ENCODE assay signal across 22 cellular contexts in genomic region chr11:101446726-101447125, GRCh38.
"Had no signal": no experiment of that assay in that cellular context is flagged by ENCODE, and none has a peak within 500 bp of the region (broad histone marks: within the 10 kb centered on the region; RNA-seq: fewer than 3 reads in every experiment).

No MANE protein-coding gene starts in this region.

- ATAC-seq: activated naive CD8-positive, alpha-beta T cell treated with anti-CD3 and anti-CD28 coated beads, Interleukin-2, amount 50 U/mL, for 24 hours; activated T-cell treated with anti-CD3 and anti-CD28 coated beads, Interleukin-2, amount 50 U/mL, for 4 hours; effector memory CD8-positive, alpha-beta T cell; gastrocnemius medialis; stimulated activated memory B cell treated with anti-CD40 and anti-IgM and Interleukin-4, amounts not matched to agents 10 μg/mL and 1 μg/mL and 100 μg/mL, for 72 hours; upper lobe of right lung had no signal

- H3K4me1 ChIP-seq: prostate gland had no signal

- H3K27ac Mint-ChIP-seq: activated naive CD4-positive, alpha-beta T cell treated with anti-CD3 and anti-CD28 coated beads for 36 hours; activated naive CD8-positive, alpha-beta T cell treated with anti-CD3 and anti-CD28 coated beads, Interleukin-2, amount 50 U/mL, for 24 hours; effector memory CD8-positive, alpha-beta T cell; nephron progenitor cell; stimulated activated memory B cell treated with anti-CD40 and anti-IgM and Interleukin-4, amounts not matched to agents 10 μg/mL and 1 μg/mL and 100 μg/mL, for 72 hours had no signal

- H3K4me3 ChIP-seq: ascending aorta, gastrocnemius medialis, lung, prostate gland, right atrium auricular region, upper lobe of right lung had no signal

- H3K4me1 Mint-ChIP-seq: activated naive CD8-positive, alpha-beta T cell treated with anti-CD3 and anti-CD28 coated beads, Interleukin-2, amount 50 U/mL, for 24 hours; nephron progenitor cell; stimulated activated memory B cell treated with anti-CD40 and anti-IgM and Interleukin-4, amounts not matched to agents 10 μg/mL and 1 μg/mL and 100 μg/mL, for 72 hours had no signal

- H3K27me3 ChIP-seq: ascending aorta, gastrocnemius medialis, right atrium auricular region, upper lobe of right lung had no signal

- H3K4me3 Mint-ChIP-seq: activated naive CD4-positive, alpha-beta T cell treated with anti-CD3 and anti-CD28 coated beads for 36 hours; activated naive CD8-positive, alpha-beta T cell treated with anti-CD3 and anti-CD28 coated beads, Interleukin-2, amount 50 U/mL, for 24 hours; activated T-cell treated with anti-CD3 and anti-CD28 coated beads, Interleukin-2, amount 50 U/mL, for 4 hours; effector memory CD8-positive, alpha-beta T cell; nephron progenitor cell; stimulated activated memory B cell treated with anti-CD40 and anti-IgM and Interleukin-4, amounts not matched to agents 10 μg/mL and 1 μg/mL and 100 μg/mL, for 72 hours had no signal

- H3K27me3 Mint-ChIP-seq: activated naive CD8-positive, alpha-beta T cell treated with anti-CD3 and anti-CD28 coated beads, Interleukin-2, amount 50 U/mL, for 24 hours; effector memory CD8-positive, alpha-beta T cell; stimulated activated memory B cell treated with anti-CD40 and anti-IgM and Interleukin-4, amounts not matched to agents 10 μg/mL and 1 μg/mL and 100 μg/mL, for 72 hours had no signal

- H3K9me3 ChIP-seq: ascending aorta, gastrocnemius medialis, prostate gland, right atrium auricular region, upper lobe of right lung had no signal

- H3K9me3 Mint-ChIP-seq: activated naive CD4-positive, alpha-beta T cell treated with anti-CD3 and anti-CD28 coated beads for 36 hours; activated T-cell treated with anti-CD3 and anti-CD28 coated beads, Interleukin-2, amount 50 U/mL, for 4 hours; nephron progenitor cell; stimulated activated memory B cell treated with anti-CD40 and anti-IgM and Interleukin-4, amounts not matched to agents 10 μg/mL and 1 μg/mL and 100 μg/mL, for 72 hours had no signal

- H3K36me3 ChIP-seq: ascending aorta, gastrocnemius medialis, prostate gland, right atrium auricular region, upper lobe of right lung had no signal

- DNase-seq: activated CD4-positive, alpha-beta T cell treated with anti-CD3 and anti-CD28 coated beads, Interleukin-2, amount 50 U/mL, for 1 hour; activated CD4-positive, CD25-positive, alpha-beta regulatory T cell treated with anti-CD3 and anti-CD28 coated beads, Interleukin-2, amount 50 U/mL, for 72 hours; activated CD8-positive, alpha-beta memory T cell treated with anti-CD3 and anti-CD28 coated beads, Interleukin-2, amount 50 U/mL, for 4 hours; activated naive CD4-positive, alpha-beta T cell treated with anti-CD3 and anti-CD28 coated beads for 36 hours; activated naive CD8-positive, alpha-beta T cell treated with anti-CD3 and anti-CD28 coated beads, Interleukin-2, amount 50 U/mL, for 24 hours; activated T-cell treated with anti-CD3 and anti-CD28 coated beads, Interleukin-2, amount 50 U/mL, for 4 hours; effector memory CD8-positive, alpha-beta T cell; gastrocnemius medialis; head of caudate nucleus; midbrain; nephron progenitor cell; nucleus accumbens; small intestine; stimulated activated CD4-positive, alpha-beta T cell treated with anti-CD3 and anti-CD28 coated beads, Interleukin-4, amount 100 ng/mL, for 4 hours; T-helper 2 cell; upper lobe of right lung had no signal

- H3K36me3 Mint-ChIP-seq: stimulated activated memory B cell treated with anti-CD40 and anti-IgM and Interleukin-4, amounts not matched to agents 10 μg/mL and 1 μg/mL and 100 μg/mL, for 72 hours had no signal

- H3K27ac ChIP-seq: ascending aorta, gastrocnemius medialis, prostate gland, right atrium auricular region, upper lobe of right lung, VCaP had no signal
